In genomic region chr3:45715945-45716344, GRCh38 we compare ENCODE assay signal across 26 cellular contexts. TPM values are rescaled to one million over a fixed set of nuclear protein-coding genes. Genes with fewer than 3 reads are reported as not detected.
DNase-seq lines count a peak whose midpoint lies in the region; ATAC-seq and TF ChIP-seq lines count a peak whose summit lies in the region.
"Had no signal": no experiment of that assay in that cellular context is flagged by ENCODE, and none has a peak within 500 bp of the region (broad histone marks: within the 10 kb centered on the region; RNA-seq: fewer than 3 reads in every experiment).

No MANE protein-coding gene starts in this region.

- peaks cover 29% of the 10 kb centered on the region for H3K4me1 Mint-ChIP-seq in stimulated activated naive CD8-positive, alpha-beta T cell treated with anti-CD3 and anti-CD28 coated beads, Interleukin-15, Interleukin-2, amounts not matched to agents 100 ng/mL and 50 ng/mL, for 24 hours (ENCODE audit: low read depth)
- peaks cover 35% of the 10 kb centered on the region for H3K4me1 Mint-ChIP-seq in activated CD8-positive, alpha-beta T cell treated with anti-CD3 and anti-CD28 coated beads for 36 hours (ENCODE audit: low read depth)
- H3K4me1 Mint-ChIP-seq: memory B cell had no signal

- CTCF ChIA-PET in activated CD8-positive, alpha-beta T cell treated with anti-CD3 and anti-CD28 coated beads for 36 hours (lab: Charles Lee): interaction anchor here (0.8 to 1.8 kb wide), 3 partner anchors 15 to 362 kb away, joined by 3 to 6 read pairs (median 4); no protein-coding TSS in a partner anchor

- TF ChIP-seq CTCF in right atrium auricular region (IDR thresholded peaks at IDR 0.05): no peak
- no peak for TF ChIP-seq CTCF in heart right ventricle (IDR thresholded peaks at IDR 0.05)
- no peak for TF ChIP-seq CTCF in choroid plexus epithelial cell (conservative IDR thresholded peaks at IDR 0.05; ENCODE audit: low read depth, low read length)
- TF ChIP-seq CTCF in activated CD8-positive, alpha-beta T cell treated with anti-CD3 and anti-CD28 coated beads for 36 hours (IDR thresholded peaks at IDR 0.05): no peak

- H3K27me3 ChIP-seq in right atrium auricular region: no peaks in the 10 kb centered on the region
- H3K27me3 ChIP-seq in heart right ventricle: no peaks in the 10 kb centered on the region
- H3K27me3 ChIP-seq: BLaER1, cardiac muscle cell, heart left ventricle, spleen had no signal

- POLR2A ChIA-PET in activated CD8-positive, alpha-beta T cell treated with anti-CD3 and anti-CD28 coated beads for 36 hours (lab: Charles Lee): interaction anchor here (1.2 kb wide), 1 partner anchor 10 kb away, joined by 3 read pairs; no protein-coding TSS in a partner anchor

- H3K27ac ChIP-seq in right atrium auricular region: peak overlapping the region; percentile 23 to 78
- H3K27ac ChIP-seq in heart right ventricle: peak overlapping the region in 5 of 10 donors; percentile 0 to 58 (median 36)
- H3K27ac ChIP-seq: BLaER1, spleen, thoracic aorta had no signal

- H3K36me3 ChIP-seq in right atrium auricular region (peaks cover 25% of the 10 kb centered on the region), heart right ventricle (peaks cover 0 to 100% (median 22%) of the 10 kb centered on the region in 9 donors)

- H3K4me1 ChIP-seq in right atrium auricular region (peaks cover 0 to 9% of the 10 kb centered on the region in 2 donors), heart right ventricle (peaks cover 0 to 25% (median 3%) of the 10 kb centered on the region in 9 donors)

- ATAC-seq in heart right ventricle: no peak
- ATAC-seq in activated CD8-positive, alpha-beta T cell treated with anti-CD3 and anti-CD28 coated beads for 36 hours: no peak
- ATAC-seq: activated CD8-positive, alpha-beta memory T cell treated with anti-CD3 and anti-CD28 coated beads, Interleukin-2, amount 10 ng/mL, durations not matched to agents 7 days and 5 days; stimulated activated memory B cell treated with anti-CD40 and anti-IgM and Interleukin-4, amounts not matched to agents 10 μg/mL and 1 μg/mL and 100 μg/mL, for 72 hours had no signal

- H3K9me3 Mint-ChIP-seq in stimulated activated naive CD8-positive, alpha-beta T cell treated with anti-CD3 and anti-CD28 coated beads, Interleukin-15, Interleukin-2, amounts not matched to agents 100 ng/mL and 50 ng/mL, for 24 hours: no peaks in the 10 kb centered on the region
- H3K9me3 Mint-ChIP-seq in activated CD8-positive, alpha-beta T cell treated with anti-CD3 and anti-CD28 coated beads for 36 hours: no peaks in the 10 kb centered on the region
- H3K9me3 Mint-ChIP-seq: dendritic cell treated with granulocyte-macrophage colony-stimulating factor and Interleukin-4, amounts not matched to agents 40 ng/mL and 50 ng/mL, for 4 days; memory B cell; stimulated activated memory B cell treated with anti-CD40 and anti-IgM and Interleukin-4, amounts not matched to agents 10 μg/mL and 1 μg/mL and 100 μg/mL, for 72 hours had no signal

- no peak for DNase-seq in right atrium auricular region (ENCODE audit: low spot score)
- DNase-seq in heart right ventricle: no peak
- DNase-seq in MV-4-11 (lab: John Stamatoyannopoulos, UW): peak; percentile 14
- peak; percentile 17 for DNase-seq in choroid plexus epithelial cell (ENCODE audit: low read depth)
- no peak for DNase-seq in iPS-NIHi11 (ENCODE audit: low spot score)
- DNase-seq in activated CD8-positive, alpha-beta T cell treated with anti-CD3 and anti-CD28 coated beads for 36 hours: no peak
- no peak for DNase-seq in activated CD8-positive, alpha-beta memory T cell treated with anti-CD3 and anti-CD28 coated beads for 24 hours
- DNase-seq: ACHN; activated CD8-positive, alpha-beta memory T cell treated with anti-CD3 and anti-CD28 coated beads, Interleukin-2, amount 10 ng/mL, durations not matched to agents 7 days and 5 days; activated effector memory CD4-positive, alpha-beta T cell treated with anti-CD3 and anti-CD28 coated beads, Interleukin-2, amount 50 U/mL, for 16 hours; COR-L47; DND-41; H7; heart left ventricle; left cardiac atrium; NCI-H69; nucleus accumbens; spleen; stimulated activated CD4-positive, alpha-beta T cell treated with anti-CD3 and anti-CD28 coated beads, Interleukin-2, amount 100 ng/mL, for 48 hours had no signal

- H3K36me3 Mint-ChIP-seq in stimulated activated naive CD8-positive, alpha-beta T cell treated with anti-CD3 and anti-CD28 coated beads, Interleukin-15, Interleukin-2, amounts not matched to agents 100 ng/mL and 50 ng/mL, for 24 hours (ENCODE audit: low read depth): peaks cover 72% of the 10 kb centered on the region
- peaks cover 55% of the 10 kb centered on the region for H3K36me3 Mint-ChIP-seq in activated CD8-positive, alpha-beta T cell treated with anti-CD3 and anti-CD28 coated beads for 36 hours (ENCODE audit: low read depth)

- H3K4me3 Mint-ChIP-seq in stimulated activated naive CD8-positive, alpha-beta T cell treated with anti-CD3 and anti-CD28 coated beads, Interleukin-15, Interleukin-2, amounts not matched to agents 100 ng/mL and 50 ng/mL, for 24 hours: no peak overlapping the region
- no peak overlapping the region for H3K4me3 Mint-ChIP-seq in activated CD8-positive, alpha-beta T cell treated with anti-CD3 and anti-CD28 coated beads for 36 hours
- H3K4me3 Mint-ChIP-seq: activated CD8-positive, alpha-beta memory T cell treated with anti-CD3 and anti-CD28 coated beads, Interleukin-2, amount 10 ng/mL, durations not matched to agents 7 days and 5 days; dendritic cell treated with granulocyte-macrophage colony-stimulating factor and Interleukin-4, amounts not matched to agents 40 ng/mL and 50 ng/mL, for 4 days; memory B cell; stimulated activated memory B cell treated with anti-CD40 and anti-IgM and Interleukin-4, amounts not matched to agents 10 μg/mL and 1 μg/mL and 100 μg/mL, for 72 hours had no signal

- H3K4me3 ChIP-seq in right atrium auricular region (no peak overlapping the region), heart right ventricle (no peak overlapping the region), choroid plexus epithelial cell (ENCODE audit: low read depth, low read length) (no peak overlapping the region)
- H3K4me3 ChIP-seq: BLaER1, cardiac muscle cell, heart left ventricle, spleen, thoracic aorta had no signal

- H3K27ac Mint-ChIP-seq in stimulated activated naive CD8-positive, alpha-beta T cell treated with anti-CD3 and anti-CD28 coated beads, Interleukin-15, Interleukin-2, amounts not matched to agents 100 ng/mL and 50 ng/mL, for 24 hours: peak overlapping the region; percentile 63
- no peak overlapping the region for H3K27ac Mint-ChIP-seq in activated CD8-positive, alpha-beta T cell treated with anti-CD3 and anti-CD28 coated beads for 36 hours
- H3K27ac Mint-ChIP-seq: activated CD8-positive, alpha-beta memory T cell treated with anti-CD3 and anti-CD28 coated beads, Interleukin-2, amount 10 ng/mL, durations not matched to agents 7 days and 5 days; dendritic cell treated with granulocyte-macrophage colony-stimulating factor and Interleukin-4, amounts not matched to agents 40 ng/mL and 50 ng/mL, for 4 days; memory B cell; stimulated activated memory B cell treated with anti-CD40 and anti-IgM and Interleukin-4, amounts not matched to agents 10 μg/mL and 1 μg/mL and 100 μg/mL, for 72 hours had no signal

- 72 to 80% methylated on average over 2 of the region's 2 CpGs for WGBS in heart right ventricle, 2 donors

- no peaks in the 10 kb centered on the region for H3K27me3 Mint-ChIP-seq in stimulated activated naive CD8-positive, alpha-beta T cell treated with anti-CD3 and anti-CD28 coated beads, Interleukin-15, Interleukin-2, amounts not matched to agents 100 ng/mL and 50 ng/mL, for 24 hours
- H3K27me3 Mint-ChIP-seq in activated CD8-positive, alpha-beta T cell treated with anti-CD3 and anti-CD28 coated beads for 36 hours: no peaks in the 10 kb centered on the region
- H3K27me3 Mint-ChIP-seq: activated CD8-positive, alpha-beta memory T cell treated with anti-CD3 and anti-CD28 coated beads, Interleukin-2, amount 10 ng/mL, durations not matched to agents 7 days and 5 days; dendritic cell treated with granulocyte-macrophage colony-stimulating factor and Interleukin-4, amounts not matched to agents 40 ng/mL and 50 ng/mL, for 4 days; memory B cell; stimulated activated memory B cell treated with anti-CD40 and anti-IgM and Interleukin-4, amounts not matched to agents 10 μg/mL and 1 μg/mL and 100 μg/mL, for 72 hours had no signal

- H3K9me3 ChIP-seq in right atrium auricular region (no peaks in the 10 kb centered on the region), heart right ventricle (no peaks in the 10 kb centered on the region)
- H3K9me3 ChIP-seq: heart left ventricle, spleen, thoracic aorta had no signal

- intact Hi-C loops in heart right ventricle (cut with DNase I): no loop called here
- intact Hi-C loops in activated CD8-positive, alpha-beta T cell treated with anti-CD3 and anti-CD28 coated beads for 36 hours (cut with micrococcal nuclease): no loop called here

RNA-seq across cellular contexts. Expression of gene SACM1L, which starts 26.7 kb away (rescaled TPM):
- total RNA-seq in right atrium auricular region (10 to 100 TPM; 16.6 to 18.7 TPM), heart right ventricle (10 to 100 TPM; 22.2 to 28.7 (median 23.6) TPM)
- polyA plus RNA-seq in heart right ventricle: 10 to 100 TPM; 15.4 to 27.5 TPM
- total RNA-seq in activated CD8-positive, alpha-beta T cell treated with anti-CD3 and anti-CD28 coated beads for 36 hours: 10 to 100 TPM; 52.6 to 56.0 TPM

Comparison
In these comparisons a context has a peak if more than half of its experiments do, and no peak if none do; other contexts are left out.
1. DNase-seq: peak in MV-4-11 (single experiment) and choroid plexus epithelial cell (single experiment); none in right atrium auricular region (single experiment), heart right ventricle (0 of 2), iPS-NIHi11 (single experiment), activated CD8-positive, alpha-beta T cell treated with anti-CD3 and anti-CD28 coated beads for 36 hours (single experiment) and activated CD8-positive, alpha-beta memory T cell treated with anti-CD3 and anti-CD28 coated beads for 24 hours (single experiment).